Comparison of ENCODE assay signal across 2 cellular contexts in the genomic region with DNA sequence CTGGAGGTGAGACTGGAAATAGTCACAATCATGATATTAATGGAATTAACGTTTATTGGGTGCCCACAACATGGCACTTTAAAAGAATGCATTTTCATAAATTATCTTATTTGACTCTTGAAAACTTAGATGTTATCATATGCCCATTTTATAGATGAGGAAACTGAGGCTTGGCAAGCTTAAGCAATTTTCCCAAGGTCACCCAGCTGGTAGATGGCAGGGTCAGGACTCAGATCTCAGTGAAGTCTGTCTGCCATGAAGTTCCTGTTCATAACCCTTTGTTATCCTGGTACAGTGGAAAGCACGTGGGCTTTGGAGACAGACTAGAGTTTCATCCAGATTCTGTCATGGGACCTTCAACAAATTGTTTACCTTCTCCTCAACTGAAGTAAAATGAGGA.
TF ChIP-seq lines count a peak whose summit lies in the region.

No MANE protein-coding gene starts in this region.

TF ChIP-seq in SK-N-SH, 30 proteins besides CTCF, POLR2A, EP300 and RAD21 (continued from another document):
- TF ChIP-seq YY1 (IDR thresholded peaks at IDR 0.05; ENCODE audit: low read depth) (no peak), JUND (IDR thresholded peaks at IDR 0.05) (no peak), MEF2A (IDR thresholded peaks at IDR 0.05; ENCODE audit: borderline replicate concordance, low read depth) (no peak), TAF1 (IDR thresholded peaks at IDR 0.05; ENCODE audit: borderline replicate concordance, low read depth, low read length) (no peak), NRF1 (IDR thresholded peaks at IDR 0.05; ENCODE audit: low read depth, low read length) (no peak), ELF1 (IDR thresholded peaks at IDR 0.05) (no peak), IRF3 (IDR thresholded peaks at IDR 0.05; ENCODE audit: low read depth, low read length) (no peak)
- TF ChIP-seq, protein P1, sequence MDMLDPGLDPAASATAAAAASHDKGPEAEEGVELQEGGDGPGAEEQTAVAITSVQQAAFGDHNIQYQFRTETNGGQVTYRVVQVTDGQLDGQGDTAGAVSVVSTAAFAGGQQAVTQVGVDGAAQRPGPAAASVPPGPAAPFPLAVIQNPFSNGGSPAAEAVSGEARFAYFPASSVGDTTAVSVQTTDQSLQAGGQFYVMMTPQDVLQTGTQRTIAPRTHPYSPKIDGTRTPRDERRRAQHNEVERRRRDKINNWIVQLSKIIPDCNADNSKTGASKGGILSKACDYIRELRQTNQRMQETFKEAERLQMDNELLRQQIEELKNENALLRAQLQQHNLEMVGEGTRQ (IDR thresholded peaks at IDR 0.05; ENCODE audit: borderline replicate concordance, low read depth, low read length), result no peak

TF ChIP-seq in SK-N-SH treated with all-trans-retinoic acid at 6 μM for 48 hours, 23 proteins besides CTCF, POLR2A, EP300 and RAD21 (continued from another document):
- TF ChIP-seq PATZ1 (CRISPR knock-in tag; IDR thresholded peaks at IDR 0.05; ENCODE audit: borderline replicate concordance), result no peak
- TF ChIP-seq CSRNP3 (CRISPR knock-in tag; IDR thresholded peaks at IDR 0.05), result no peak
- no peak for TF ChIP-seq ZFP30 (CRISPR knock-in tag; IDR thresholded peaks at IDR 0.05)
- TF ChIP-seq ZNF70 (CRISPR knock-in tag; IDR thresholded peaks at IDR 0.05), result no peak
- TF ChIP-seq TOX (CRISPR knock-in tag; IDR thresholded peaks at IDR 0.05; ENCODE audit: borderline replicate concordance), result no peak
- no peak for TF ChIP-seq RARB (CRISPR knock-in tag; IDR thresholded peaks at IDR 0.05)
- no peak for TF ChIP-seq ZNF565 (CRISPR knock-in tag; conservative IDR thresholded peaks at IDR 0.05; ENCODE audit: low read depth)
- TF ChIP-seq CSDC2 (CRISPR knock-in tag; IDR thresholded peaks at IDR 0.05), result no peak
- TF ChIP-seq OSR1 (CRISPR knock-in tag; IDR thresholded peaks at IDR 0.05), result no peak
TF ChIP-seq in SK-N-SH treated with all-trans-retinoic acid at 6 μM for 48 hours: peak in this region for 0.
